17 cellular contexts compared by ENCODE assay signal in the genomic region with DNA sequence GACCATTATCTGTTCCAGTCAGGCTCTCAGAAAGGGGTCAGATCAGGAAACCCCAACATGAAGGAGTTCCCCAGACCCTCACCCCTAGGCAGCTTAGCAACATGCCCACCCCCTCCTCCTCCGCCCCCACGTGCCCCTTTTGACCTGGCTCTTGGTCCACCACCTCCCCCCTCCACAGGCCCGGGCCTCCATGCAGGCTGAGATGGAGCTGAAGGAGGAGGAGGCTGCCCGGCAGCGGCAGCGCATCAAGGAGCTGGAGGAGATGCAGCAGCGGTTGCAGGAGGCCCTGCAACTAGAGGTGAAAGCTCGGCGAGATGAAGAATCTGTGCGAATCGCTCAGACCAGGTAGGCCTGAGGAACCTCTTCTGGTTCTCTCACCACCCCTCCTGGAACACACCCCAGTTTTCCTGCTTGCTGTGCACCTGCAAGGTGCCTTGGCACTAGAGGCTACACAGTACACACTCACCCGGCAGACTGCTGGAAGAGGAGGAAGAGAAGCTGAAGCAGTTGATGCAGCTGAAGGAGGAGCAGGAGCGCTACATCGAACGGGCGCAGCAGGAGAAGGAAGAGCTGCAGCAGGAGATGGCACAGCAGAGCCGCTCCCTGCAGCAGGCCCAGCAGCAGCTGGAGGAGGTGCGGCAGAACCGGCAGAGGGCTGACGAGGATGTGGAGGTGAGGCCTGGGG. TPM values are rescaled to one million over a fixed set of nuclear protein-coding genes. Genes with fewer than 3 reads are reported as not detected.
DNase-seq lines count a peak whose midpoint lies in the region; FAIRE-seq and TF ChIP-seq lines count a peak whose summit lies in the region.
"Had no signal": no experiment of that assay in that cellular context is flagged by ENCODE, and none has a peak within 500 bp of the region (broad histone marks: within the 10 kb centered on the region; RNA-seq: fewer than 3 reads in every experiment).

No MANE protein-coding gene starts in this region.

- H2BK120ac ChIP-seq in H9 (ENCODE audit: low read depth, low read length, poor library complexity, severe bottlenecking): no peak overlapping the region
- no peak overlapping the region for H2BK120ac ChIP-seq in H1 (replicated peaks; ENCODE audit: low read depth, low read length)

- WGBS in H9 (ENCODE audit: extremely low coverage, insufficient read length, low lambda C conversion rate): no CpG with 5 or more reads among the region's 20 CpGs
- 93% methylated on average over 18 of the region's 20 CpGs; no CpG with 5 or more reads in 1 of the 2 experiments for WGBS in H1 (ENCODE audit: extremely low coverage in 1 of 2, insufficient coverage in 1 of 2, insufficient read length in 1 of 2, insufficient replicate concordance in 2 of 2, low coverage in 1 of 2, low lambda C conversion rate in 2 of 2, missing lambda C conversion rate in 1 of 2), 2 experiments
- 90 to 93% methylated on average over 20 of the region's 20 CpGs for WGBS in lower leg skin, 2 donors

- peaks cover 66 to 79% of the 10 kb centered on the region in 2 donors for H3K36me3 Mint-ChIP-seq in CD4-positive, alpha-beta memory T cell
- H3K36me3 Mint-ChIP-seq in H9 (ENCODE audit: insufficient read depth in 1 of 3, low read depth in 3 of 3): peaks cover 0 to 5% (median 0%) of the 10 kb centered on the region in 3 experiments; a peak in 2 of 7 replicates
- peaks cover 2% of the 10 kb centered on the region for H3K36me3 Mint-ChIP-seq in neural progenitor cell

- H4K8ac ChIP-seq in H9 (replicated peaks; ENCODE audit: insufficient read length, low read depth, low read length) (no peak overlapping the region), H1 (ENCODE audit: extremely low read depth, insufficient read depth, low read length) (no peak overlapping the region)

- CTCF ChIA-PET in CD4-positive, alpha-beta memory T cell (lab: Charles Lee; ENCODE audit: partially characterized antibody): interaction anchor here (0.8 to 1.7 kb wide), 5 partner anchors 8 to 130 kb away, joined by 3 to 7 read pairs (median 5); a partner anchor contains a TSS
- CTCF ChIA-PET in H1 (lab: Charles Lee; ENCODE audit: partially characterized antibody): interaction anchor here (0.7 to 21.2 kb wide), 8 partner anchors 9 to 147 kb away, joined by 3 to 358 read pairs (median 8); a partner anchor contains a TSS

- H3K18ac ChIP-seq in H9 (ENCODE audit: insufficient read length, low read depth, low read length) (no peak overlapping the region), H1 (ENCODE audit: extremely low read depth, low read length) (no peak overlapping the region)

- FAIRE-seq in H1 (lab: Jason Lieb, UNC): no peak
- FAIRE-seq: GM18507 had no signal

- no peaks in the 10 kb centered on the region for H3K9me3 ChIP-seq in CD4-positive, alpha-beta memory T cell (ENCODE audit: control insufficient read depth in 1 of 2, low read length in 2 of 2)
- H3K9me3 ChIP-seq in H9 (ENCODE audit: control insufficient read depth, low read depth, low read length) (no peaks in the 10 kb centered on the region), H1 (ENCODE audit: insufficient read depth in 2 of 2, low read depth in 1 of 2, low read length in 1 of 2) (no peaks in the 10 kb centered on the region; a peak in 1 of 4 replicates), neural progenitor cell (ENCODE audit: low read depth) (no peaks in the 10 kb centered on the region)

- TF ChIP-seq RAD21 in H1 (IDR thresholded peaks at IDR 0.05 in 1 of 2, conservative IDR thresholded peaks at IDR 0.05 in 1 of 2; ENCODE audit: low read depth in 2 of 2, low read length in 2 of 2): no peak

- H3K9ac ChIP-seq in H9 (ENCODE audit: extremely low read depth, insufficient read length, low read length): no peak overlapping the region
- no peak overlapping the region for H3K9ac ChIP-seq in H1 (replicated peaks in 1 of 4; ENCODE audit: extremely low read depth in 1 of 4, low read depth in 3 of 4, low read length in 3 of 4)
- H3K9ac ChIP-seq in neural progenitor cell: no peak overlapping the region
- H3K9ac ChIP-seq: KMS-11 had no signal

- peak overlapping the region; percentile 19 for H3K27ac ChIP-seq in CD4-positive, alpha-beta memory T cell (ENCODE audit: low read depth, low read length)
- H3K27ac ChIP-seq in H9 (ENCODE audit: insufficient read length, low read depth, low read length): no peak overlapping the region
- H3K27ac ChIP-seq in H1 (ENCODE audit: low read depth, low read length): no peak overlapping the region
- H3K27ac ChIP-seq in neural progenitor cell: no peak overlapping the region
- no peak overlapping the region for H3K27ac ChIP-seq in coronary artery
- H3K27ac ChIP-seq: KMS-11, SJSA1 had no signal

- H3K9me3 Mint-ChIP-seq in CD4-positive, alpha-beta memory T cell: no peaks in the 10 kb centered on the region
- H3K9me3 Mint-ChIP-seq in H9 (no peaks in the 10 kb centered on the region; a peak in 1 of 5 replicates), neural progenitor cell (peaks cover 4% of the 10 kb centered on the region)
- H3K9me3 Mint-ChIP-seq: CD4-positive, CD25-positive, alpha-beta regulatory T cell had no signal

- no peak overlapping the region for H2BK20ac ChIP-seq in H9 (ENCODE audit: low read depth, low read length, poor library complexity, severe bottlenecking)
- no peak overlapping the region for H2BK20ac ChIP-seq in H1 (ENCODE audit: low read length)

- peaks cover 21 to 42% (median 32%) of the 10 kb centered on the region in 4 donors for H3K4me1 Mint-ChIP-seq in CD4-positive, alpha-beta memory T cell
- peaks cover 20 to 24% of the 10 kb centered on the region in 2 experiments for H3K4me1 Mint-ChIP-seq in H9
- H3K4me1 Mint-ChIP-seq in neural progenitor cell: peaks cover 19% of the 10 kb centered on the region

- H3K23me2 ChIP-seq in H9 (ENCODE audit: insufficient read length, low read depth, low read length, poor library complexity, severe bottlenecking) (peaks cover 10% of the 10 kb centered on the region), H1 (ENCODE audit: low read depth, low read length) (peaks cover 10% of the 10 kb centered on the region)

- no peak overlapping the region for H3T11ph ChIP-seq in H9 (ENCODE audit: low read length)

- H4K91ac ChIP-seq in H9 (ENCODE audit: insufficient read length, low read depth, low read length) (no peak overlapping the region), H1 (replicated peaks; ENCODE audit: insufficient read length, low read length) (no peak overlapping the region)

- intact Hi-C loops in CD4-positive, alpha-beta memory T cell (cut with micrococcal nuclease): no loop called here
- intact Hi-C loops in lower leg skin (cut with DNase I; ENCODE audit: low total_unique reads): no loop called here

- DNase-seq in CD4-positive, alpha-beta memory T cell: no peak
- peak; percentile 30 for DNase-seq in H9
- peak in 1 of 2 experiments; percentile 44 for DNase-seq in H1 (ENCODE audit: low read depth in 1 of 2, low spot score in 2 of 2)
- DNase-seq in neural progenitor cell (ENCODE audit: low spot score): no peak
- DNase-seq in DMS 273 (lab: John Stamatoyannopoulos, UW; ENCODE audit: unreplicated experiment): no peak
- no peak for DNase-seq in foreskin fibroblast
- no peak for DNase-seq in coronary artery (ENCODE audit: low spot score)
- no peak for DNase-seq in lower leg skin (ENCODE audit: low spot score in 2 of 2)
- DNase-seq: ACHN; CD4-positive, CD25-positive, alpha-beta regulatory T cell; MG63; NCI-H1105; NCI-H1694 treated with DMSO at 0.1 percent for 48 hours; NK-92 treated with Interleukin-12 subunit alpha and Interleukin-12 subunit beta, amount 100 ng/mL, for 24 hours had no signal

- H3K27ac Mint-ChIP-seq in CD4-positive, alpha-beta memory T cell: peak overlapping the region in 4 of 7 donors; percentile 25 to 90 (median 34)
- H3K27ac Mint-ChIP-seq in H9 (no peak overlapping the region), neural progenitor cell (no peak overlapping the region)

- peaks cover 18% of the 10 kb centered on the region for H3K4me1 ChIP-seq in CD4-positive, alpha-beta memory T cell (ENCODE audit: insufficient read depth, low read length)
- H3K4me1 ChIP-seq in H9 (ENCODE audit: insufficient read depth, low read length) (peaks cover 3% of the 10 kb centered on the region), H1 (replicated peaks in 1 of 4; ENCODE audit: control insufficient read depth in 3 of 4, insufficient read depth in 4 of 4, low read length in 3 of 4) (peaks cover 5 to 8% (median 6%) of the 10 kb centered on the region in 4 experiments), neural progenitor cell (no peaks in the 10 kb centered on the region)

- TF ChIP-seq CTCF in H9 (conservative IDR thresholded peaks at IDR 0.05) (no peak), H1 (IDR thresholded peaks at IDR 0.05; ENCODE audit: control extremely low read depth in 1 of 3, insufficient read depth in 1 of 3, low read depth in 1 of 3, low read length in 3 of 3) (no peak), neural progenitor cell (IDR thresholded peaks at IDR 0.05) (no peak), foreskin fibroblast (IDR thresholded peaks at IDR 0.05; ENCODE audit: low read depth, low read length) (no peak), coronary artery (IDR thresholded peaks at IDR 0.05) (no peak), lower leg skin (IDR thresholded peaks at IDR 0.05) (no peak)

- peaks cover 12% of the 10 kb centered on the region for H3F3A ChIP-seq in neural progenitor cell (ENCODE audit: low read depth)

- POLR2A ChIA-PET in CD4-positive, alpha-beta memory T cell (lab: Charles Lee; ENCODE audit: partially characterized antibody): interaction anchor here (1.5 to 26.7 kb wide), 2 partner anchors 13 to 16 kb away, joined by 3 to 805 read pairs; a partner anchor contains a TSS
- POLR2A ChIA-PET in H1 (lab: Charles Lee; ENCODE audit: partially characterized antibody): interaction anchor here (0.9 to 1.9 kb wide), 5 partner anchors 9 to 153 kb away, joined by 3 to 9 read pairs (median 4); a partner anchor contains a TSS

- TF ChIP-seq EP300 in H1 (IDR thresholded peaks at IDR 0.05; ENCODE audit: borderline replicate concordance in 1 of 2, low read depth in 2 of 2, low read length in 2 of 2): no peak

- H2BK5ac ChIP-seq in H9 (ENCODE audit: insufficient read length, low read length): no peak overlapping the region
- no peak overlapping the region for H2BK5ac ChIP-seq in H1 (ENCODE audit: low read depth, low read length)

- no peak overlapping the region for H2BK12ac ChIP-seq in H9 (ENCODE audit: insufficient read length, low read depth, low read length)
- H2BK12ac ChIP-seq in H1 (ENCODE audit: low read depth, low read length): no peak overlapping the region

- no peak overlapping the region for H3K23ac ChIP-seq in H9 (ENCODE audit: insufficient read length, low read depth, low read length)
- no peak overlapping the region for H3K23ac ChIP-seq in H1 (ENCODE audit: insufficient read length)

- H4K20me1 ChIP-seq in H9 (ENCODE audit: control insufficient read depth, insufficient read depth, insufficient read length): no peaks in the 10 kb centered on the region
- H4K20me1 ChIP-seq in H1 (replicated peaks in 1 of 2; ENCODE audit: control insufficient read depth in 1 of 2, insufficient read depth in 2 of 2, low read length in 2 of 2): no peaks in the 10 kb centered on the region
- no peaks in the 10 kb centered on the region for H4K20me1 ChIP-seq in neural progenitor cell (ENCODE audit: low read depth)

- H3K4me2 ChIP-seq in H9 (ENCODE audit: insufficient read depth, insufficient read length, low read length) (no peak overlapping the region), H1 (ENCODE audit: insufficient read depth in 1 of 2, low read depth in 2 of 2, low read length in 2 of 2) (no peak overlapping the region; a peak in 1 of 4 replicates), neural progenitor cell (no peak overlapping the region)
- H3K4me2 ChIP-seq: KMS-11 had no signal

- H3K79me1 ChIP-seq in H9 (ENCODE audit: insufficient read depth, low read depth, low read length, poor library complexity, severe bottlenecking) (no peaks in the 10 kb centered on the region), H1 (ENCODE audit: low read depth, low read length) (no peaks in the 10 kb centered on the region)

- no peak overlapping the region for H3K14ac ChIP-seq in H9 (ENCODE audit: insufficient read depth, low read length)
- H3K14ac ChIP-seq in H1 (ENCODE audit: insufficient read length): no peak overlapping the region

- H2AK5ac ChIP-seq in H9 (ENCODE audit: insufficient read length, low read length) (no peak overlapping the region), H1 (ENCODE audit: low read depth, low read length) (no peak overlapping the region)

- no peak overlapping the region for H4K5ac ChIP-seq in H9 (ENCODE audit: insufficient read length, low read depth, low read length)
- H4K5ac ChIP-seq in H1 (ENCODE audit: insufficient read length, low read depth, low read length): no peak overlapping the region

- H3K56ac ChIP-seq in H9 (ENCODE audit: insufficient read length, low read depth, low read length): no peak overlapping the region
- no peak overlapping the region for H3K56ac ChIP-seq in H1 (replicated peaks; ENCODE audit: insufficient read length, low read depth, low read length)

- no peak overlapping the region for H3K4me3 ChIP-seq in CD4-positive, alpha-beta memory T cell (ENCODE audit: low read length in 2 of 2)
- H3K4me3 ChIP-seq in H1 (ENCODE audit: extremely low read depth in 1 of 4, insufficient read depth in 2 of 4, low read depth in 3 of 4, low read length in 4 of 4) (no peak overlapping the region), neural progenitor cell (no peak overlapping the region), foreskin fibroblast (ENCODE audit: low read depth in 1 of 2, low read length in 2 of 2) (no peak overlapping the region), coronary artery (no peak overlapping the region), lower leg skin (ENCODE audit: low read depth, poor library complexity, severe bottlenecking) (no peak overlapping the region)

- no peaks in the 10 kb centered on the region for H3K27me3 Mint-ChIP-seq in CD4-positive, alpha-beta memory T cell
- H3K27me3 Mint-ChIP-seq in H9 (ENCODE audit: low read depth) (peaks cover 28% of the 10 kb centered on the region), neural progenitor cell (ENCODE audit: insufficient read depth, low read depth) (peaks cover 9% of the 10 kb centered on the region)
- H3K27me3 Mint-ChIP-seq: CD4-positive, CD25-positive, alpha-beta regulatory T cell had no signal

- H2AFZ ChIP-seq in H9 (ENCODE audit: low read length) (no peak overlapping the region), H1 (ENCODE audit: low read length) (no peak overlapping the region), neural progenitor cell (replicated peaks) (peak overlapping the region; percentile 35)

- no peaks in the 10 kb centered on the region for H3K27me3 ChIP-seq in CD4-positive, alpha-beta memory T cell (ENCODE audit: insufficient read depth, low read length)
- peaks cover 3% of the 10 kb centered on the region; the same call in 1 of the 2 replicates for H3K27me3 ChIP-seq in H9 (ENCODE audit: insufficient read depth, low read length)
- peaks cover 3 to 19% (median 14%) of the 10 kb centered on the region in 4 experiments for H3K27me3 ChIP-seq in H1 (replicated peaks in 1 of 4; ENCODE audit: control insufficient read depth in 3 of 4, extremely low read depth in 1 of 4, insufficient read depth in 3 of 4, low read length in 3 of 4)
- H3K27me3 ChIP-seq in neural progenitor cell: peaks cover 31% of the 10 kb centered on the region

- H3K4ac ChIP-seq in H9 (ENCODE audit: low read depth, low read length) (no peak overlapping the region), H1 (replicated peaks; ENCODE audit: insufficient read length, low read depth, low read length) (no peak overlapping the region)

- TF ChIP-seq POLR2A in H1 (IDR thresholded peaks at IDR 0.05; ENCODE audit: control extremely low read depth in 1 of 2, low read depth in 2 of 2, low read length in 2 of 2) (no peak), lower leg skin (IDR thresholded peaks at IDR 0.05) (no peak)

- no peak overlapping the region for H2BK15ac ChIP-seq in H9 (ENCODE audit: low read depth, low read length)
- H2BK15ac ChIP-seq in H1 (ENCODE audit: low read length): 0 out of 2 replicates have a peak overlapping the region, but pooled peaks have one; percentile 40

- H3K36me3 ChIP-seq in CD4-positive, alpha-beta memory T cell (ENCODE audit: insufficient read depth, low read length): peaks cover 71% of the 10 kb centered on the region
- H3K36me3 ChIP-seq in H1 (ENCODE audit: control insufficient read depth in 2 of 4, insufficient read depth in 4 of 4, low read length in 3 of 4): no peaks in the 10 kb centered on the region
- no peaks in the 10 kb centered on the region for H3K36me3 ChIP-seq in neural progenitor cell
- H3K36me3 ChIP-seq: MG63, SJSA1 had no signal

- no peaks in the 10 kb centered on the region for H3K79me2 ChIP-seq in H9 (ENCODE audit: insufficient read depth, low read length)
- no peaks in the 10 kb centered on the region for H3K79me2 ChIP-seq in H1 (ENCODE audit: control insufficient read depth in 1 of 2, insufficient read depth in 2 of 2, low read length in 2 of 2)
- no peaks in the 10 kb centered on the region for H3K79me2 ChIP-seq in neural progenitor cell (ENCODE audit: low read depth)

- H3K4me3 Mint-ChIP-seq in CD4-positive, alpha-beta memory T cell: no peak overlapping the region
- peak overlapping the region in 1 of 2 experiments; percentile 11; a peak in 1 of 5 replicates for H3K4me3 Mint-ChIP-seq in H9
- peak overlapping the region; percentile 15 for H3K4me3 Mint-ChIP-seq in neural progenitor cell

RNA-seq across cellular contexts. Expression of a gene that starts 21.9 kb away (rescaled TPM):
- total RNA-seq in CD4-positive, alpha-beta memory T cell: 100 to 1,000 TPM; 231 to 236 TPM
- 100 to 1,000 TPM in 1 of 2 donors, 10 to 100 TPM in 1; 77.3 to 171 TPM for polyA plus RNA-seq in CD4-positive, alpha-beta memory T cell
- total RNA-seq in H9 (2021) (5.4 and 5.6 TPM in 2 replicates), neural progenitor cell (ENCODE audit: low replicate concordance) (0.17 and 0.19 TPM in 2 replicates), lower leg skin (10 to 100 TPM; 30.1 to 53.3 (median 39.4) TPM)
- 4.1 and 4.5 TPM in 2 replicates for total RNA-seq in H1 (2021; fragmentation: NEBNext Ultra II Directional; extraction: Animal tissue kit (Norgen Biotek cat#: 25700))
- polyA plus RNA-seq in H1 (2011; rRNA removed): 3.3 and 4.8 TPM in 2 replicates
- 7.2 TPM for polyA plus RNA-seq in H1 (2011; cell fraction: cytosol; rRNA removed)
- 10.3 TPM for polyA plus RNA-seq in H1 (2011; cell fraction: nucleus; rRNA removed)
- polyA plus RNA-seq in H1 (2012, experiment 1 of 2): 2.7 to 5.1 TPM (median 4.5 TPM) in 4 replicates
- polyA plus RNA-seq in H1 (2012, experiment 2 of 2): 2.9 TPM
- 4.4 TPM for polyA plus RNA-seq in H1 (2013, experiment 1 of 2)
- 4.6 TPM for polyA plus RNA-seq in H1 (2013, experiment 2 of 2)
- polyA minus RNA-seq in H1 (2011; rRNA and poly(A)+ RNA removed): 2.3 and 3.5 TPM in 2 replicates
- polyA minus RNA-seq in H1 (2011; cell fraction: cytosol; rRNA and poly(A)+ RNA removed): 1.6 TPM
- 3.0 TPM for polyA minus RNA-seq in H1 (2011; cell fraction: nucleus; rRNA and poly(A)+ RNA removed)

RNA-seq across cellular contexts. Expression of a gene that starts 22.9 kb away (rescaled TPM):
- total RNA-seq in CD4-positive, alpha-beta memory T cell: 10 to 100 TPM; 37.2 to 38.7 TPM
- 10 to 100 TPM in 1 of 2 donors, 1 to 10 TPM in 1; 2.6 to 10.7 TPM for polyA plus RNA-seq in CD4-positive, alpha-beta memory T cell
- total RNA-seq in H9 (2021) (11.7 and 13.9 TPM in 2 replicates), neural progenitor cell (ENCODE audit: low replicate concordance) (4.9 and 8.2 TPM in 2 replicates), lower leg skin (10 to 100 TPM; 22.6 to 33.8 (median 27.1) TPM)
- total RNA-seq in H1 (2021; fragmentation: NEBNext Ultra II Directional; extraction: Animal tissue kit (Norgen Biotek cat#: 25700)): 14.9 and 16.9 TPM in 2 replicates
- polyA plus RNA-seq in H1 (2011; rRNA removed): 14.6 and 18.9 TPM in 2 replicates
- 11.9 TPM for polyA plus RNA-seq in H1 (2011; cell fraction: cytosol; rRNA removed)
- polyA plus RNA-seq in H1 (2011; cell fraction: nucleus; rRNA removed): 12.8 TPM
- polyA plus RNA-seq in H1 (2012, experiment 1 of 2): 10.5 to 16.1 TPM (median 14.7 TPM) in 4 replicates
- 11.9 TPM for polyA plus RNA-seq in H1 (2012, experiment 2 of 2)
- 10.8 TPM for polyA plus RNA-seq in H1 (2013, experiment 1 of 2)
- polyA plus RNA-seq in H1 (2013, experiment 2 of 2): 10.5 TPM
- 6.6 and 10.4 TPM in 2 replicates for polyA minus RNA-seq in H1 (2011; rRNA and poly(A)+ RNA removed)
- polyA minus RNA-seq in H1 (2011; cell fraction: cytosol; rRNA and poly(A)+ RNA removed): 7.1 TPM
- 6.8 TPM for polyA minus RNA-seq in H1 (2011; cell fraction: nucleus; rRNA and poly(A)+ RNA removed)

RNA-seq across cellular contexts. Expression of a gene that starts 60.0 kb away (rescaled TPM):
- 100 to 1,000 TPM in 1 of 2 experiments, 10 to 100 TPM in 1; 97.5 to 106 TPM for total RNA-seq in CD4-positive, alpha-beta memory T cell
- 10 to 100 TPM; 26.3 to 31.5 TPM for polyA plus RNA-seq in CD4-positive, alpha-beta memory T cell
- 21.1 and 22.8 TPM in 2 replicates for total RNA-seq in H9 (2021)
- total RNA-seq in H1 (2021; fragmentation: NEBNext Ultra II Directional; extraction: Animal tissue kit (Norgen Biotek cat#: 25700)): 17.9 and 18.3 TPM in 2 replicates
- polyA plus RNA-seq in H1 (2011; rRNA removed): 23.9 and 27.2 TPM in 2 replicates
- polyA plus RNA-seq in H1 (2011; cell fraction: cytosol; rRNA removed): 26.3 TPM
- 101 TPM for polyA plus RNA-seq in H1 (2011; cell fraction: nucleus; rRNA removed)
- 16.9 to 28.4 TPM (median 27.4 TPM) in 4 replicates for polyA plus RNA-seq in H1 (2012, experiment 1 of 2)
- 17.7 TPM for polyA plus RNA-seq in H1 (2012, experiment 2 of 2)
- 10.3 TPM for polyA plus RNA-seq in H1 (2013, experiment 1 of 2)
- 8.7 TPM for polyA plus RNA-seq in H1 (2013, experiment 2 of 2)
- 29.7 and 33.8 TPM in 2 replicates for polyA minus RNA-seq in H1 (2011; rRNA and poly(A)+ RNA removed)
- 9.7 TPM for polyA minus RNA-seq in H1 (2011; cell fraction: cytosol; rRNA and poly(A)+ RNA removed)
- polyA minus RNA-seq in H1 (2011; cell fraction: nucleus; rRNA and poly(A)+ RNA removed): 19.5 TPM
- 14.8 and 27.0 TPM in 2 replicates for total RNA-seq in neural progenitor cell (ENCODE audit: low replicate concordance)
- 10 to 100 TPM; 12.4 to 21.4 (median 16.8) TPM for total RNA-seq in lower leg skin

Comparison
In these comparisons a context has a peak if more than half of its experiments do, and no peak if none do; other contexts are left out.
1. H3K27ac Mint-ChIP-seq: peak in CD4-positive, alpha-beta memory T cell (4 of 7); none in H9 (0 of 3) and neural progenitor cell (single experiment).
2. RNA of a gene that starts 21.9 kb away (total RNA-seq): 231 to 236 TPM in CD4-positive, alpha-beta memory T cell; 30.1 to 53.3 TPM in lower leg skin, 5.4 to 5.6 TPM in H9, 4.1 to 4.5 TPM in H1 and 0.17 to 0.19 TPM in neural progenitor cell; every median in the first group is over 4 times any median in the second.